8 cellular contexts compared by ENCODE assay signal in genomic region chr10:17644485-17644964, GRCh38.
A peak's percentile ranks its signal among the peaks of the same experiment; 100 is the strongest.
DNase-seq lines count a peak whose midpoint lies in the region; ATAC-seq and TF ChIP-seq lines count a peak whose summit lies in the region.

No MANE protein-coding gene starts in this region.

- H3K9me3 Mint-ChIP-seq in stimulated activated memory B cell treated with anti-CD40 and anti-IgM and Interleukin-4, amounts not matched to agents 10 μg/mL and 1 μg/mL and 100 μg/mL, for 72 hours = no peaks in the 10 kb centered on the region

- ATAC-seq in stimulated activated memory B cell treated with anti-CD40 and anti-IgM and Interleukin-4, amounts not matched to agents 10 μg/mL and 1 μg/mL and 100 μg/mL, for 72 hours = peak; percentile 6

- DNase-seq in NOMO-1 (lab: John Stamatoyannopoulos, UW; ENCODE audit: unreplicated experiment in 2 of 2) (peak; percentile 21 to 33), NOMO-1 treated with DMSO at 0.1 percent for 48 hours (lab: John Stamatoyannopoulos, UW; ENCODE audit: unreplicated experiment) (no peak), HAP-1 (ENCODE audit: low spot score in 2 of 2) (no peak), NB4 (ENCODE audit: low read depth) (no peak), GM20000 (ENCODE audit: low spot score) (no peak)

- TF ChIP-seq CTCF in NB4 (IDR thresholded peaks at IDR 0.05; ENCODE audit: low read depth, low read length) = no peak
- no peak for TF ChIP-seq CTCF in GM20000 (IDR thresholded peaks at IDR 0.05; ENCODE audit: extremely low read depth, missing control alignments)

- H3K27me3 ChIP-seq in HAP-1 (ENCODE audit: low read depth) = no peaks in the 10 kb centered on the region

- peak overlapping the region; percentile 100 for H3K27ac Mint-ChIP-seq in stimulated activated memory B cell treated with anti-CD40 and anti-IgM and Interleukin-4, amounts not matched to agents 10 μg/mL and 1 μg/mL and 100 μg/mL, for 72 hours

- no peaks in the 10 kb centered on the region for H3K27me3 Mint-ChIP-seq in stimulated activated memory B cell treated with anti-CD40 and anti-IgM and Interleukin-4, amounts not matched to agents 10 μg/mL and 1 μg/mL and 100 μg/mL, for 72 hours

- H3K9me3 ChIP-seq in HAP-1 (no peaks in the 10 kb centered on the region), iPS-18c (ENCODE audit: control insufficient read depth, insufficient read depth, low read length) (no peaks in the 10 kb centered on the region)

- peaks cover 19% of the 10 kb centered on the region for H3K4me1 ChIP-seq in HAP-1

- H3K36me3 ChIP-seq in HAP-1 (replicated peaks) = no peaks in the 10 kb centered on the region

- TF ChIP-seq POLR2A in NB4 (IDR thresholded peaks at IDR 0.05; ENCODE audit: extremely low read depth, insufficient read length) = no peak

- peak overlapping the region; percentile 96 for H3K4me3 Mint-ChIP-seq in stimulated activated memory B cell treated with anti-CD40 and anti-IgM and Interleukin-4, amounts not matched to agents 10 μg/mL and 1 μg/mL and 100 μg/mL, for 72 hours

- H3K36me3 Mint-ChIP-seq in stimulated activated memory B cell treated with anti-CD40 and anti-IgM and Interleukin-4, amounts not matched to agents 10 μg/mL and 1 μg/mL and 100 μg/mL, for 72 hours = peaks cover 39% of the 10 kb centered on the region

- in situ Hi-C loops in HAP-1 (cut with MboI; ENCODE audit: low sequenced_read_pairs) = no loop called here

- peaks cover 49% of the 10 kb centered on the region for H3K4me1 Mint-ChIP-seq in stimulated activated memory B cell treated with anti-CD40 and anti-IgM and Interleukin-4, amounts not matched to agents 10 μg/mL and 1 μg/mL and 100 μg/mL, for 72 hours

- H3K27ac ChIP-seq in angular gyrus (ENCODE audit: low read depth, low read length) = peak overlapping the region; percentile 100

- H3K4me3 ChIP-seq in HAP-1 (peak overlapping the region; percentile 72), NB4 (ENCODE audit: low read depth, low read length) (peak overlapping the region; percentile 95), iPS-18c (ENCODE audit: insufficient read depth, low read depth, low read length) (peak overlapping the region; percentile 79)

Comparison
In these comparisons a context has a peak if more than half of its experiments do, and no peak if none do; other contexts are left out.
1. DNase-seq: peak in NOMO-1 (2 of 2); none in NOMO-1 treated with DMSO at 0.1 percent for 48 hours (single experiment), HAP-1 (0 of 2), NB4 (single experiment) and GM20000 (single experiment).
2. Peak in every context shown above with its lines, with median percentiles within 50 percentile points of each other: H3K4me3 ChIP-seq.